2 cellular contexts compared by ENCODE assay signal in genomic region chr9:95776131-95776530, GRCh38.
TF ChIP-seq lines count a peak whose summit lies in the region.

No MANE protein-coding gene starts in this region.

TF ChIP-seq in IMR-90, 13 proteins besides CTCF, POLR2A, EP300 and RAD21:
- TF ChIP-seq RCOR1 (IDR thresholded peaks at IDR 0.05; ENCODE audit: insufficient replicate concordance, low read length) (no peak), MXI1 (IDR thresholded peaks at IDR 0.05; ENCODE audit: borderline replicate concordance, low read depth, low read length) (no peak), ELK1 (IDR thresholded peaks at IDR 0.05; ENCODE audit: borderline replicate concordance, low read depth, low read length) (no peak), SMC3 (IDR thresholded peaks at IDR 0.05; ENCODE audit: low read depth, low read length) (no peak), NFE2L2 (IDR thresholded peaks at IDR 0.05; ENCODE audit: low read depth, low read length) (no peak), MAFK (IDR thresholded peaks at IDR 0.05; ENCODE audit: low read depth, low read length) (no peak), USF2 (IDR thresholded peaks at IDR 0.05; ENCODE audit: low read depth, low read length) (no peak), BHLHE40 (IDR thresholded peaks at IDR 0.05; ENCODE audit: low read depth, low read length) (no peak), CHD1 (IDR thresholded peaks at IDR 0.05; ENCODE audit: low read depth, low read length) (no peak), RFX5 (IDR thresholded peaks at IDR 0.05; ENCODE audit: low read depth, low read length) (no peak), MAZ (IDR thresholded peaks at IDR 0.05; ENCODE audit: borderline replicate concordance, low read depth, low read length) (no peak), CEBPB (IDR thresholded peaks at IDR 0.05; ENCODE audit: low read depth, low read length) (no peak), FOS (IDR thresholded peaks at IDR 0.05; ENCODE audit: low read depth, low read length) (no peak)
TF ChIP-seq in IMR-90: peak in this region for 0.

TF ChIP-seq in H1, 55 proteins besides CTCF, POLR2A, EP300 and RAD21:
- TF ChIP-seq RFX5 (IDR thresholded peaks at IDR 0.05; ENCODE audit: borderline replicate concordance, low read depth, low read length), result no peak
- no peak for TF ChIP-seq PHF8 (conservative IDR thresholded peaks at IDR 0.05; ENCODE audit: low read depth, low read length)
- TF ChIP-seq BRCA1 (IDR thresholded peaks at IDR 0.05; ENCODE audit: low read depth, low read length), result no peak
- no peak for TF ChIP-seq MAX (IDR thresholded peaks at IDR 0.05)
- TF ChIP-seq CREB1 (IDR thresholded peaks at IDR 0.05), result no peak
- no peak for TF ChIP-seq FOSL1 (IDR thresholded peaks at IDR 0.05; ENCODE audit: insufficient read depth, low read depth, low read length)
- TF ChIP-seq RXRA (IDR thresholded peaks at IDR 0.05; ENCODE audit: insufficient read depth, low read depth, low read length), result no peak
- no peak for TF ChIP-seq POU5F1 (IDR thresholded peaks at IDR 0.05; ENCODE audit: low read depth, low read length)
- no peak for TF ChIP-seq ASH2L (IDR thresholded peaks at IDR 0.05; ENCODE audit: low read length)
- no peak for TF ChIP-seq CTBP2 (IDR thresholded peaks at IDR 0.05; ENCODE audit: borderline replicate concordance, insufficient read depth, insufficient read length, low read length)
- no peak for TF ChIP-seq GABPA (IDR thresholded peaks at IDR 0.05; ENCODE audit: borderline replicate concordance, insufficient read depth, low read length)
- no peak for TF ChIP-seq SIX5 (IDR thresholded peaks at IDR 0.05; ENCODE audit: low read depth, low read length)
- TF ChIP-seq EZH2 (IDR thresholded peaks at IDR 0.05; ENCODE audit: low read depth, low read length, severe bottlenecking), result no peak
